In genomic region chr12:4024701-4025419, GRCh38 we compare ENCODE assay signal across 18 cellular contexts.
DNase-seq lines count a peak whose midpoint lies in the region; ATAC-seq lines count a peak whose summit lies in the region.
"Had no signal": no experiment of that assay in that cellular context is flagged by ENCODE, and none has a peak within 500 bp of the region (broad histone marks: within the 10 kb centered on the region; RNA-seq: fewer than 3 reads in every experiment).

No MANE protein-coding gene starts in this region.

- DNase-seq in left kidney (ENCODE audit: low read depth, low spot score) = peak; percentile 55
- DNase-seq in sciatic nerve (ENCODE audit: low spot score) = no peak
- DNase-seq in naive thymus-derived CD8-positive, alpha-beta T cell = no peak
- DNase-seq in activated CD4-positive, alpha-beta T cell treated with anti-CD3 and anti-CD28 coated beads, Interleukin-2, amount 10 ng/mL, durations not matched to agents 24 days and 14 days = no peak
- no peak for DNase-seq in aorta
- DNase-seq: activated CD4-positive, alpha-beta memory T cell treated with anti-CD3 and anti-CD28 coated beads, Interleukin-2, amount 10 ng/mL, durations not matched to agents 7 days and 5 days; activated gamma-delta T cell; cortex of kidney; NCI-H187 treated with DMSO at 0.1 percent for 48 hours; WERI-Rb-1 had no signal

- intact Hi-C loops in sciatic nerve (cut with DNase I) = no loop called here
- intact Hi-C loops in activated CD4-positive, alpha-beta T cell treated with anti-CD3 and anti-CD28 coated beads, Interleukin-2, amount 10 ng/mL, durations not matched to agents 24 days and 14 days (cut with micrococcal nuclease) = no loop called here
- intact Hi-C loops in aorta (cut with DNase I) = no loop called here

- POLR2A ChIA-PET in naive thymus-derived CD8-positive, alpha-beta T cell (lab: Charles Lee) = no interaction called here

- no peaks in the 10 kb centered on the region for H3K9me3 Mint-ChIP-seq in naive thymus-derived CD8-positive, alpha-beta T cell
- H3K9me3 Mint-ChIP-seq in activated CD4-positive, alpha-beta T cell treated with anti-CD3 and anti-CD28 coated beads, Interleukin-2, amount 10 ng/mL, durations not matched to agents 24 days and 14 days = no peaks in the 10 kb centered on the region
- H3K9me3 Mint-ChIP-seq: activated CD4-positive, alpha-beta memory T cell treated with anti-CD3 and anti-CD28 coated beads, Interleukin-2, amount 10 ng/mL, durations not matched to agents 7 days and 5 days had no signal

- H3K4me1 Mint-ChIP-seq in naive thymus-derived CD8-positive, alpha-beta T cell = peaks cover 21 to 39% (median 34%) of the 10 kb centered on the region in 4 donors
- peaks cover 28% of the 10 kb centered on the region for H3K4me1 Mint-ChIP-seq in activated CD4-positive, alpha-beta T cell treated with anti-CD3 and anti-CD28 coated beads, Interleukin-2, amount 10 ng/mL, durations not matched to agents 24 days and 14 days

- peaks cover 17% of the 10 kb centered on the region; the same call in 1 of the 2 replicates for H3K36me3 ChIP-seq in HUES6 (ENCODE audit: control insufficient read depth, insufficient read depth, low read length)
- H3K36me3 ChIP-seq in ectodermal cell (ENCODE audit: control insufficient read depth, insufficient read depth, low read length) = no peaks in the 10 kb centered on the region
- H3K36me3 ChIP-seq in aorta (ENCODE audit: control insufficient read depth in 1 of 2, insufficient read depth in 2 of 2, low read length in 1 of 2) = no peaks in the 10 kb centered on the region
- H3K36me3 ChIP-seq: HAP-1, WERI-Rb-1 had no signal

- H3K27me3 Mint-ChIP-seq in naive thymus-derived CD8-positive, alpha-beta T cell = no peaks in the 10 kb centered on the region
- H3K27me3 Mint-ChIP-seq in activated CD4-positive, alpha-beta T cell treated with anti-CD3 and anti-CD28 coated beads, Interleukin-2, amount 10 ng/mL, durations not matched to agents 24 days and 14 days = no peaks in the 10 kb centered on the region

- H3K4me1 ChIP-seq in HUES6 (ENCODE audit: control insufficient read depth, insufficient read depth, low read length) (peaks cover 51% of the 10 kb centered on the region), ectodermal cell (ENCODE audit: control insufficient read depth, insufficient read depth, low read length) (peaks cover 34% of the 10 kb centered on the region), aorta (ENCODE audit: control insufficient read depth in 1 of 2, insufficient read depth in 2 of 2, low read length in 2 of 2) (no peaks in the 10 kb centered on the region)
- H3K4me1 ChIP-seq: parathyroid adenoma had no signal

- H3K4me3 ChIP-seq in HUES6 (ENCODE audit: low read depth, low read length) = peak overlapping the region; percentile 10
- no peak overlapping the region for H3K4me3 ChIP-seq in ectodermal cell (ENCODE audit: insufficient read depth, low read depth, low read length)
- no peak overlapping the region for H3K4me3 ChIP-seq in aorta (ENCODE audit: low read length in 2 of 2)
- H3K4me3 ChIP-seq: HAP-1, lung had no signal

- WGBS in ectodermal cell, 2 experiments = 10 to 12% methylated on average over 17 of the region's 17 CpGs
- WGBS in aorta, 2 donors = 73 to 78% methylated on average over 17 of the region's 17 CpGs

- H3K27me3 ChIP-seq in HUES6 (ENCODE audit: control insufficient read depth, insufficient read depth, low read length) (no peaks in the 10 kb centered on the region; the same call in 1 of the 2 replicates), ectodermal cell (ENCODE audit: control insufficient read depth, insufficient read depth, low read length, poor library complexity, severe bottlenecking) (peaks cover 22% of the 10 kb centered on the region), aorta (ENCODE audit: control insufficient read depth in 1 of 2, insufficient read depth in 2 of 2, low read length in 1 of 2) (no peaks in the 10 kb centered on the region)

- H3K9me3 ChIP-seq in HUES6 (ENCODE audit: control insufficient read depth, insufficient read depth, low read depth, low read length) = no peaks in the 10 kb centered on the region
- H3K9me3 ChIP-seq in ectodermal cell (ENCODE audit: control insufficient read depth, low read length) = no peaks in the 10 kb centered on the region
- no peaks in the 10 kb centered on the region for H3K9me3 ChIP-seq in aorta (ENCODE audit: control insufficient read depth, low read length)
- H3K9me3 ChIP-seq: HAP-1 had no signal

- no peaks in the 10 kb centered on the region for H3K36me3 Mint-ChIP-seq in naive thymus-derived CD8-positive, alpha-beta T cell
- no peaks in the 10 kb centered on the region for H3K36me3 Mint-ChIP-seq in activated CD4-positive, alpha-beta T cell treated with anti-CD3 and anti-CD28 coated beads, Interleukin-2, amount 10 ng/mL, durations not matched to agents 24 days and 14 days (ENCODE audit: low read depth)

- H3K4me3 Mint-ChIP-seq in naive thymus-derived CD8-positive, alpha-beta T cell = peak overlapping the region in 1 of 10 donors; percentile 8
- H3K4me3 Mint-ChIP-seq in activated CD4-positive, alpha-beta T cell treated with anti-CD3 and anti-CD28 coated beads, Interleukin-2, amount 10 ng/mL, durations not matched to agents 24 days and 14 days = no peak overlapping the region
- H3K4me3 Mint-ChIP-seq: activated CD4-positive, alpha-beta memory T cell treated with anti-CD3 and anti-CD28 coated beads, Interleukin-2, amount 10 ng/mL, durations not matched to agents 7 days and 5 days had no signal

- H3K27ac ChIP-seq in HUES6 (ENCODE audit: low read depth, low read length) (peak overlapping the region; percentile 77; the same call in 1 of the 2 replicates), ectodermal cell (ENCODE audit: insufficient read depth, low read depth, low read length, poor library complexity, severe bottlenecking) (peak overlapping the region; percentile 18), aorta (ENCODE audit: low read depth in 1 of 2, low read length in 2 of 2) (no peak overlapping the region)
- H3K27ac ChIP-seq: KMS-11, parathyroid adenoma, RWPE1, WERI-Rb-1 had no signal

- ATAC-seq in sciatic nerve (peak; percentile 55), aorta (ENCODE audit: low FRiP score) (no peak)
- no peak for ATAC-seq in naive thymus-derived CD8-positive, alpha-beta T cell
- ATAC-seq: SK-N-SH treated with all-trans-retinoic acid at 6 μM for 48 hours had no signal

- H3K27ac Mint-ChIP-seq in naive thymus-derived CD8-positive, alpha-beta T cell = peak overlapping the region in 3 of 10 donors; percentile 29 to 84 (median 76)
- no peak overlapping the region for H3K27ac Mint-ChIP-seq in activated CD4-positive, alpha-beta T cell treated with anti-CD3 and anti-CD28 coated beads, Interleukin-2, amount 10 ng/mL, durations not matched to agents 24 days and 14 days
- H3K27ac Mint-ChIP-seq: activated CD4-positive, alpha-beta memory T cell treated with anti-CD3 and anti-CD28 coated beads, Interleukin-2, amount 10 ng/mL, durations not matched to agents 7 days and 5 days had no signal

- H3K9ac ChIP-seq in HUES6 (ENCODE audit: low read length) = peak overlapping the region; percentile 83
- H3K9ac ChIP-seq: KMS-11, parathyroid adenoma had no signal

Comparison
In these comparisons a context has a peak if more than half of its experiments do, and no peak if none do; other contexts are left out.
1. H3K27ac ChIP-seq: peak in HUES6 (single experiment) and ectodermal cell (single experiment); none in aorta (0 of 2).